In genomic region chr10:101772017-101772894, GRCh38 we compare ENCODE assay signal across 1 cellular context.
TF ChIP-seq lines count a peak whose summit lies in the region.

No MANE protein-coding gene starts in this region.

TF ChIP-seq in SK-N-SH, 30 proteins besides CTCF, POLR2A, EP300 and RAD21 (continued from another document):
- TF ChIP-seq, protein P1, sequence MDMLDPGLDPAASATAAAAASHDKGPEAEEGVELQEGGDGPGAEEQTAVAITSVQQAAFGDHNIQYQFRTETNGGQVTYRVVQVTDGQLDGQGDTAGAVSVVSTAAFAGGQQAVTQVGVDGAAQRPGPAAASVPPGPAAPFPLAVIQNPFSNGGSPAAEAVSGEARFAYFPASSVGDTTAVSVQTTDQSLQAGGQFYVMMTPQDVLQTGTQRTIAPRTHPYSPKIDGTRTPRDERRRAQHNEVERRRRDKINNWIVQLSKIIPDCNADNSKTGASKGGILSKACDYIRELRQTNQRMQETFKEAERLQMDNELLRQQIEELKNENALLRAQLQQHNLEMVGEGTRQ (IDR thresholded peaks at IDR 0.05; ENCODE audit: borderline replicate concordance, low read depth, low read length) = no peak
- TF ChIP-seq TAF1 (IDR thresholded peaks at IDR 0.05; ENCODE audit: borderline replicate concordance, low read depth, low read length) = no peak
- TF ChIP-seq CHD2 (IDR thresholded peaks at IDR 0.05; ENCODE audit: low read length, partially characterized antibody) = no peak
- TF ChIP-seq USF1 (IDR thresholded peaks at IDR 0.05; ENCODE audit: borderline replicate concordance, low read depth) = no peak
- no peak for TF ChIP-seq GABPA (IDR thresholded peaks at IDR 0.05; ENCODE audit: low read depth)
- TF ChIP-seq JUND (IDR thresholded peaks at IDR 0.05) = no peak
- no peak for TF ChIP-seq SMC3 (IDR thresholded peaks at IDR 0.05; ENCODE audit: low read depth, low read length)
- TF ChIP-seq REST (IDR thresholded peaks at IDR 0.05; ENCODE audit: low read depth, low read length) = no peak
TF ChIP-seq in SK-N-SH: peak in this region for 0.
